In the genomic region with DNA sequence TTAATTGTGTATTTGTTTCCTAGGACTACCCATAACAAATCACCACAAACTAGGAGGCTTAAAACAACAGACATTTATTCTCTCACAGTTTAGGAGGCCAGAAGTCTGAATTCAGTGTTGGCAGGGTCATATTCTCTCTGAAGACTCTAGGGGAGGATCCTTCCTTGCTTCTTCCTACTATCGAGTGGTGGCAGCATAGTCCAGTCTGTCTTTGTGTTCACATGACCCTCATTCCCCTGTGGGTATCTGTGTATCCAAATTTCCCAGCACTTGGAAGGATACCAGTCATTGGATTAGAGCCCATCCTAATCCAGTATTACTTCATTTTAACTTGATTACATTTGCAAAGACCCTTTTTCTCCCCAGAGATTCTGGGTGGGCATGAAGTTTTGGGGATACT, we compare ENCODE assay signal across 22 cellular contexts.
DNase-seq lines count a peak whose midpoint lies in the region; TF ChIP-seq lines count a peak whose summit lies in the region.
"Had no signal": no experiment of that assay in that cellular context is flagged by ENCODE, and none has a peak within 500 bp of the region (broad histone marks: within the 10 kb centered on the region; RNA-seq: fewer than 3 reads in every experiment).

No MANE protein-coding gene starts in this region.

- peak; percentile 3 for TF ChIP-seq CTCF in AG09309 (IDR thresholded peaks at IDR 0.05; ENCODE audit: control insufficient read depth, insufficient read depth, low read depth, low read length, missing control alignments)
- TF ChIP-seq CTCF in fibroblast of pulmonary artery (IDR thresholded peaks at IDR 0.05; ENCODE audit: low read length, missing control alignments), result peak; percentile 13
- no peak for TF ChIP-seq CTCF in GM20000 (IDR thresholded peaks at IDR 0.05; ENCODE audit: extremely low read depth, missing control alignments)

- H3K4me3 ChIP-seq in AG09309 (ENCODE audit: control insufficient read depth, low read depth, low read length) (no peak overlapping the region), fibroblast of pulmonary artery (replicated peaks; ENCODE audit: low read depth, low read length) (no peak overlapping the region)
- H3K4me3 ChIP-seq: GM23338, thyroid gland had no signal

- DNase-seq in AG09309 (ENCODE audit: low read depth) (no peak), NCI-H82 (lab: John Stamatoyannopoulos, UW) (peak; percentile 60), fibroblast of pulmonary artery (ENCODE audit: low read depth) (peak; percentile 30), myocyte (ENCODE audit: low read depth) (peak; percentile 22), NCI-H2081 (lab: John Stamatoyannopoulos, UW) (no peak), GM20000 (ENCODE audit: low spot score) (no peak), NCI-H2227 (lab: John Stamatoyannopoulos, UW; ENCODE audit: unreplicated experiment) (no peak), NCI-H446 (lab: John Stamatoyannopoulos, UW) (no peak)
- DNase-seq: activated CD4-positive, alpha-beta T cell treated with anti-CD3 and anti-CD28 coated beads for 4 hours; activated CD8-positive, alpha-beta memory T cell treated with anti-CD3 and anti-CD28 coated beads, Interleukin-2, amount 10 ng/mL, durations not matched to agents 7 days and 5 days; activated naive CD8-positive, alpha-beta T cell treated with anti-CD3 and anti-CD28 coated beads, Interleukin-2, amount 50 U/mL, for 24 hours; CD8-positive, alpha-beta memory T cell; DND-41; kidney glomerular epithelial cell; midbrain; MV-4-11; NCI-H187; NCI-H446 treated with DMSO at 0.1 percent for 48 hours; SHP77; stimulated activated CD4-positive, alpha-beta T cell treated with anti-CD3 and anti-CD28 coated beads, Interleukin-12 subunit alpha, Interleukin-12 subunit beta, amount 100 ng/mL, for 4 hours; thyroid gland had no signal

Comparison
In these comparisons a context has a peak if more than half of its experiments do, and no peak if none do; other contexts are left out.
1. DNase-seq: peak in NCI-H82 (single experiment), fibroblast of pulmonary artery (single experiment) and myocyte (single experiment); none in AG09309 (single experiment), NCI-H2081 (0 of 2), GM20000 (single experiment), NCI-H2227 (single experiment) and NCI-H446 (0 of 2).